10 cellular contexts compared by ENCODE assay signal in genomic region chr4:154622598-154622997, GRCh38. TPM values are rescaled to one million over a fixed set of nuclear protein-coding genes. Genes with fewer than 3 reads are reported as not detected.
DNase-seq lines count a peak whose midpoint lies in the region; ATAC-seq, FAIRE-seq and TF ChIP-seq lines count a peak whose summit lies in the region.
"Had no signal": no experiment of that assay in that cellular context is flagged by ENCODE, and none has a peak within 500 bp of the region (broad histone marks: within the 10 kb centered on the region; RNA-seq: fewer than 3 reads in every experiment).

No MANE protein-coding gene starts in this region.

- H4K20me1 ChIP-seq in keratinocyte (ENCODE audit: control insufficient read depth, extremely low read depth, insufficient read depth, low read length) = no peaks in the 10 kb centered on the region

- no peaks in the 10 kb centered on the region for H3K36me3 ChIP-seq in adipocyte (ENCODE audit: control insufficient read depth, insufficient read depth, low read length, severe bottlenecking)
- H3K36me3 ChIP-seq in keratinocyte (ENCODE audit: control insufficient read depth in 2 of 2, extremely low read depth in 1 of 2, insufficient read depth in 2 of 2, low read length in 2 of 2) = no peaks in the 10 kb centered on the region
- H3K36me3 ChIP-seq in aorta (ENCODE audit: control insufficient read depth in 1 of 2, insufficient read depth in 2 of 2, low read length in 1 of 2) = no peaks in the 10 kb centered on the region

- intact Hi-C loops in aorta (cut with DNase I) = no loop called here

- H3K4me1 ChIP-seq in adipocyte (ENCODE audit: control insufficient read depth, insufficient read depth, low read length) (peaks cover 9% of the 10 kb centered on the region), keratinocyte (ENCODE audit: control insufficient read depth, extremely low read depth, insufficient read depth, low read length) (peaks cover 5% of the 10 kb centered on the region), aorta (ENCODE audit: control insufficient read depth in 1 of 2, insufficient read depth in 2 of 2, low read length in 2 of 2) (no peaks in the 10 kb centered on the region)

- dilution Hi-C loops in keratinocyte (cut with MboI; ENCODE audit: extremely low pct_ligation_motif_present, low sequenced_read_pairs) = no loop called here

- H3K27me3 ChIP-seq in adipocyte (replicated peaks; ENCODE audit: control insufficient read depth, insufficient read depth, low read length) (peaks cover 3% of the 10 kb centered on the region), keratinocyte (ENCODE audit: control insufficient read depth, extremely low read depth, insufficient read depth, low read length) (no peaks in the 10 kb centered on the region), aorta (ENCODE audit: control insufficient read depth in 1 of 2, insufficient read depth in 2 of 2, low read length in 1 of 2) (no peaks in the 10 kb centered on the region)

- no peaks in the 10 kb centered on the region for H3K79me2 ChIP-seq in keratinocyte (ENCODE audit: control insufficient read depth, insufficient read depth, low read length)

- H3K9ac ChIP-seq in adipocyte (ENCODE audit: low read length) (no peak overlapping the region), keratinocyte (ENCODE audit: control insufficient read depth, extremely low read depth, insufficient read depth, low read length) (no peak overlapping the region)

- peak; percentile 46 for FAIRE-seq in keratinocyte (lab: Jason Lieb, UNC)

- DNase-seq in stimulated activated CD4-positive, alpha-beta T cell treated with anti-CD3 and anti-CD28 coated beads, Interleukin-15, amount 100 ng/mL, for 24 hours = peak; percentile 12
- no peak for DNase-seq in stimulated activated CD4-positive, alpha-beta T cell treated with anti-CD3 and anti-CD28 coated beads, Interleukin-1b, Interleukin-23, amount 100 ng/mL, for 48 hours
- DNase-seq in Jurkat, Clone E6-1 (ENCODE audit: low read depth, low spot score) = peak; percentile 35
- DNase-seq in adipocyte (ENCODE audit: low read depth) = peak; percentile 72
- no peak for DNase-seq in keratinocyte (ENCODE audit: low read depth, low spot score)
- DNase-seq in aorta = no peak
- DNase-seq in activated gamma-delta T cell (lab: John Stamatoyannopoulos, UW) = no peak

- H3K9me3 ChIP-seq in adipocyte (ENCODE audit: control insufficient read depth, low read length) (no peaks in the 10 kb centered on the region), keratinocyte (ENCODE audit: control insufficient read depth, low read depth, low read length) (no peaks in the 10 kb centered on the region), aorta (ENCODE audit: control insufficient read depth, low read length) (no peaks in the 10 kb centered on the region)

- no peak overlapping the region for H3K4me2 ChIP-seq in keratinocyte (ENCODE audit: control insufficient read depth, extremely low read depth, insufficient read depth, low read depth, low read length)

- no peak overlapping the region for H3K27ac ChIP-seq in keratinocyte (ENCODE audit: control insufficient read depth, insufficient read depth, low read length)
- H3K27ac ChIP-seq in aorta (ENCODE audit: low read depth in 1 of 2, low read length in 2 of 2) = no peak overlapping the region

- peak; percentile 57 to 65 (median 62) for TF ChIP-seq CTCF in keratinocyte (optimal IDR thresholded peaks at IDR 0.05 in 1 of 3, IDR thresholded peaks at IDR 0.05 in 1 of 3, conservative IDR thresholded peaks at IDR 0.05 in 1 of 3; ENCODE audit: extremely low read depth in 1 of 3, insufficient read depth in 2 of 3, low read length in 3 of 3)

- no peak overlapping the region for H3K4me3 ChIP-seq in Jurkat, Clone E6-1 (ENCODE audit: low read length)
- no peak overlapping the region for H3K4me3 ChIP-seq in adipocyte (ENCODE audit: low read length)
- no peak overlapping the region for H3K4me3 ChIP-seq in keratinocyte (ENCODE audit: control insufficient read depth in 2 of 3, extremely low read depth in 1 of 3, insufficient read depth in 2 of 3, low read depth in 1 of 3, low read length in 3 of 3)
- no peak overlapping the region for H3K4me3 ChIP-seq in aorta (ENCODE audit: low read length in 2 of 2)

- H3K9me1 ChIP-seq in keratinocyte (ENCODE audit: control insufficient read depth, extremely low read depth, insufficient read depth, low read length) = no peaks in the 10 kb centered on the region

- no peak overlapping the region for H2AFZ ChIP-seq in keratinocyte (ENCODE audit: control insufficient read depth, low read length)

- peak; percentile 41 for ATAC-seq in GM21576 (IDR thresholded peaks at IDR 0.05; ENCODE audit: unreplicated experiment)
- ATAC-seq in aorta (ENCODE audit: low FRiP score) = peak; percentile 52

RNA-seq across cellular contexts. Expression of gene FGG, which starts 10.1 kb away (rescaled TPM):
- not detected for polyA plus RNA-seq in Jurkat, Clone E6-1 (2012; ENCODE audit: insufficient read depth, insufficient read length)
- polyA plus RNA-seq in keratinocyte (0.08 to 0.18 TPM (median 0.17 TPM) in 3 replicates), aorta (1 to 10 TPM in 1 of 2 donors, not detected in 1; 2.0 TPM)
- 0.65 TPM for polyA plus RNA-seq in keratinocyte (2011; ENCODE audit: low read depth)
- polyA plus RNA-seq in keratinocyte (2011; cell fraction: cytosol; rRNA removed) = 0.26 and 0.32 TPM in 2 replicates
- 0.19 and 0.43 TPM in 2 replicates for polyA plus RNA-seq in keratinocyte (2011; cell fraction: nucleus; rRNA removed)
- polyA plus RNA-seq in keratinocyte (2012; ENCODE audit: low replicate concordance) = 0.09 and 0.45 TPM in 2 replicates
- polyA minus RNA-seq in keratinocyte = 0.53 TPM in 1 of 3 replicates, not detected in the others
- polyA minus RNA-seq in keratinocyte (2011; cell fraction: cytosol; rRNA and poly(A)+ RNA removed) = not detected
- polyA minus RNA-seq in keratinocyte (2011; cell fraction: nucleus; rRNA and poly(A)+ RNA removed) = 0.39 TPM in 1 of 2 replicates, not detected in the other
- under 1 TPM in 1 of 2 donors, not detected in 1; 0.87 TPM for total RNA-seq in aorta
- total RNA-seq: urinary bladder had no signal
- polyA plus RNA-seq: IgD-negative memory B cell had no signal

RNA-seq across cellular contexts. Expression of gene FGA, which starts 32.1 kb away (rescaled TPM):
- not detected for polyA plus RNA-seq in Jurkat, Clone E6-1 (2012; ENCODE audit: insufficient read depth, insufficient read length)
- polyA plus RNA-seq in keratinocyte = not detected in 3 replicates
- polyA plus RNA-seq in keratinocyte (2011; ENCODE audit: low read depth) = 0.30 TPM
- polyA plus RNA-seq in keratinocyte (2011; cell fraction: cytosol; rRNA removed) = not detected in 2 replicates
- not detected in 2 replicates for polyA plus RNA-seq in keratinocyte (2011; cell fraction: nucleus; rRNA removed)
- polyA plus RNA-seq in keratinocyte (2012; ENCODE audit: low replicate concordance) = not detected in 2 replicates
- polyA minus RNA-seq in keratinocyte = not detected in 3 replicates
- polyA minus RNA-seq in keratinocyte (2011; cell fraction: cytosol; rRNA and poly(A)+ RNA removed) = not detected
- not detected in 2 replicates for polyA minus RNA-seq in keratinocyte (2011; cell fraction: nucleus; rRNA and poly(A)+ RNA removed)
- not detected for total RNA-seq in aorta
- 1 to 10 TPM in 1 of 2 donors, not detected in 1; 1.8 TPM for polyA plus RNA-seq in aorta
- total RNA-seq: urinary bladder had no signal
- polyA plus RNA-seq: IgD-negative memory B cell had no signal

RNA-seq across cellular contexts. Expression of gene FGB, which starts 59.8 kb away (rescaled TPM):
- not detected for polyA plus RNA-seq in Jurkat, Clone E6-1 (2012; ENCODE audit: insufficient read depth, insufficient read length)
- polyA plus RNA-seq in keratinocyte (not detected in 3 replicates), aorta (1 to 10 TPM in 1 of 2 donors, not detected in 1; 1.9 TPM)
- not detected for polyA plus RNA-seq in keratinocyte (2011; ENCODE audit: low read depth)
- polyA plus RNA-seq in keratinocyte (2011; cell fraction: cytosol; rRNA removed) = not detected in 2 replicates
- polyA plus RNA-seq in keratinocyte (2011; cell fraction: nucleus; rRNA removed) = not detected in 2 replicates
- polyA plus RNA-seq in keratinocyte (2012; ENCODE audit: low replicate concordance) = not detected in 2 replicates
- polyA minus RNA-seq in keratinocyte = not detected in 3 replicates
- polyA minus RNA-seq in keratinocyte (2011; cell fraction: cytosol; rRNA and poly(A)+ RNA removed) = not detected
- not detected in 2 replicates for polyA minus RNA-seq in keratinocyte (2011; cell fraction: nucleus; rRNA and poly(A)+ RNA removed)
- not detected for total RNA-seq in aorta
- total RNA-seq: urinary bladder had no signal
- polyA plus RNA-seq: IgD-negative memory B cell had no signal

Comparison
In these comparisons a context has a peak if more than half of its experiments do, and no peak if none do; other contexts are left out.
1. DNase-seq: peak in stimulated activated CD4-positive, alpha-beta T cell treated with anti-CD3 and anti-CD28 coated beads, Interleukin-15, amount 100 ng/mL, for 24 hours (single experiment), Jurkat, Clone E6-1 (single experiment) and adipocyte (single experiment); none in stimulated activated CD4-positive, alpha-beta T cell treated with anti-CD3 and anti-CD28 coated beads, Interleukin-1b, Interleukin-23, amount 100 ng/mL, for 48 hours (single experiment), keratinocyte (single experiment), aorta (0 of 2) and activated gamma-delta T cell (single experiment).